Comparison of ENCODE assay signal across 1 cellular context in the genomic region with DNA sequence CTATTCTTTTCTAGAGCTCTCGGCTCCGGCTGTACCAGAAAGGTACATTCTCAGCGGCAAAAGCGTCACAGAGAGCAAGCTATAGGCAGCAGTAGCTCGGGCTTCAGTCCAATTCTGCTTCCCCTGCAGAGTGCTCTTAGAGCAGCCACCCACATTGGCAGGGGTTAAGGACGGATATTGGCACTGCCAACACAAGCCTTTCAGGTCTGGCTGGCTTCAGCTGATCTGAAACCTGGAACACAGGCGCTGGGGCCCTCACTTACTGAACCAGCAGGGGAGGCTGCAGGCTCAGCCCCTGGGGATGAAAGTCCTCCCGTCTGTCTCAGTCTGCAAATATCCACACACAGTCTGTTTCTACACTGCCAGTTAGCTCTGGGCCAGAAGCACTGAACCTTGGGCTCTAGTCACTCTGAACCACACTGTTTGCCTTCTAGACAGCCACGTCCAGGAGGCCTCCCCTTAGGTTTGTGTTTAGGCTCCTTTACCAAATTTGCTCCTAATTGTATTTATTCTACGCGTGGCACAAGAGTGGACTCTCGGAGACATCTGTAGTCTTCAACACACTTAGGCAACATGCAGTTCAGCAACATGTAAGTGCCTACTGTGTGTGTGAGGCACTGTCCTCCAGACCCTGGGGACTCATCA.
A peak's percentile ranks its signal among the peaks of the same experiment; 100 is the strongest.
TF ChIP-seq lines count a peak whose summit lies in the region.

No MANE protein-coding gene starts in this region.

TF ChIP-seq in HepG2, 621 proteins besides CTCF, POLR2A, EP300 and RAD21 (continued from another document and continues in another):
- TF ChIP-seq, protein P1, sequence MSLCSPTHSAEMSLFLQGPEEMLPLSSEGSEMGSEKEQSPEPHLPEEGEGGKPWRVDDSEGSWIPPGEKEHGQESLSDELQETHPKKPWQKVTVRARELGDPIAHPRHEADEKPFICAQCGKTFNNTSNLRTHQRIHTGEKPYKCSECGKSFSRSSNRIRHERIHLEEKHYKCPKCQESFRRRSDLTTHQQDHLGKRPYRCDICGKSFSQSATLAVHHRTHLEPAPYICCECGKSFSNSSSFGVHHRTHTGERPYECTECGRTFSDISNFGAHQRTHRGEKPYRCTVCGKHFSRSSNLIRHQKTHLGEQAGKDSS (CRISPR knock-in tag; IDR thresholded peaks at IDR 0.05; ENCODE audit: borderline replicate concordance, low read depth) = peak; percentile 81; the same call in 1 of the 2 replicates
- TF ChIP-seq RXRB (CRISPR knock-in tag; IDR thresholded peaks at IDR 0.05; ENCODE audit: borderline replicate concordance) (peak; percentile 71), SMC3 (IDR thresholded peaks at IDR 0.05; ENCODE audit: low read length) (peak; percentile 98), ZNF850 (CRISPR knock-in tag; conservative IDR thresholded peaks at IDR 0.05) (no peak), ZKSCAN5 (CRISPR knock-in tag; IDR thresholded peaks at IDR 0.05) (no peak), ZNF766 (CRISPR knock-in tag; IDR thresholded peaks at IDR 0.05; ENCODE audit: borderline replicate concordance) (no peak), ATF7 (IDR thresholded peaks at IDR 0.05) (no peak), ATF7 (CRISPR knock-in tag; IDR thresholded peaks at IDR 0.05) (0 out of 2 replicates have a peak, but pooled peaks have one; percentile 46), ERF (CRISPR knock-in tag; IDR thresholded peaks at IDR 0.05) (peak; percentile 80), SKI (IDR thresholded peaks at IDR 0.05; ENCODE audit: partially characterized antibody) (peak; percentile 82), MIXL1 (CRISPR knock-in tag; IDR thresholded peaks at IDR 0.05) (0 out of 2 replicates have a peak, but pooled peaks have one; percentile 42), FOXK2 (IDR thresholded peaks at IDR 0.05) (no peak), KLF15 (CRISPR knock-in tag; IDR thresholded peaks at IDR 0.05; ENCODE audit: borderline replicate concordance) (no peak), NR2F6 (IDR thresholded peaks at IDR 0.05) (peak; percentile 30; the same call in 1 of the 2 replicates), NR2F6 (CRISPR knock-in tag; IDR thresholded peaks at IDR 0.05) (peak; percentile 47; the same call in 1 of the 2 replicates), JUND (CRISPR knock-in tag; IDR thresholded peaks at IDR 0.05) (0 out of 2 replicates have a peak, but pooled peaks have one; percentile 27), ZNF550 (CRISPR knock-in tag; IDR thresholded peaks at IDR 0.05; ENCODE audit: borderline replicate concordance) (no peak), PHF8 (CRISPR knock-in tag; IDR thresholded peaks at IDR 0.05) (0 out of 2 replicates have a peak, but pooled peaks have one; percentile 41), IRX3 (CRISPR knock-in tag; IDR thresholded peaks at IDR 0.05; ENCODE audit: borderline replicate concordance, low read depth) (no peak), ZNF747 (CRISPR knock-in tag; IDR thresholded peaks at IDR 0.05; ENCODE audit: borderline replicate concordance) (0 out of 2 replicates have a peak, but pooled peaks have one; percentile 40), JDP2 (CRISPR knock-in tag; IDR thresholded peaks at IDR 0.05; ENCODE audit: borderline replicate concordance) (no peak), ZBTB38 (CRISPR knock-in tag; IDR thresholded peaks at IDR 0.05) (peak; percentile 65; the same call in 1 of the 2 replicates), SALL1 (CRISPR knock-in tag; IDR thresholded peaks at IDR 0.05) (peak; percentile 91), RCOR2 (CRISPR knock-in tag; IDR thresholded peaks at IDR 0.05) (peak; percentile 56; the same call in 1 of the 2 replicates), NONO (IDR thresholded peaks at IDR 0.05) (no peak), NONO (CRISPR knock-in tag; conservative IDR thresholded peaks at IDR 0.05) (peak; percentile 66), KAT2B (IDR thresholded peaks at IDR 0.05; ENCODE audit: borderline replicate concordance, low read depth, low read length) (no peak), MAZ (IDR thresholded peaks at IDR 0.05; ENCODE audit: borderline replicate concordance, low read depth, low read length) (peak; percentile 58; the same call in 1 of the 2 replicates), MAZ (CRISPR knock-in tag; IDR thresholded peaks at IDR 0.05; ENCODE audit: low read depth) (no peak), ZNF383 (CRISPR knock-in tag; IDR thresholded peaks at IDR 0.05; ENCODE audit: borderline replicate concordance) (no peak), TOPORS (CRISPR knock-in tag; IDR thresholded peaks at IDR 0.05) (no peak)
- TF ChIP-seq, protein P2, sequence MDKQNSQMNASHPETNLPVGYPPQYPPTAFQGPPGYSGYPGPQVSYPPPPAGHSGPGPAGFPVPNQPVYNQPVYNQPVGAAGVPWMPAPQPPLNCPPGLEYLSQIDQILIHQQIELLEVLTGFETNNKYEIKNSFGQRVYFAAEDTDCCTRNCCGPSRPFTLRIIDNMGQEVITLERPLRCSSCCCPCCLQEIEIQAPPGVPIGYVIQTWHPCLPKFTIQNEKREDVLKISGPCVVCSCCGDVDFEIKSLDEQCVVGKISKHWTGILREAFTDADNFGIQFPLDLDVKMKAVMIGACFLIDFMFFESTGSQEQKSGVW (CRISPR knock-in tag; IDR thresholded peaks at IDR 0.05; ENCODE audit: borderline replicate concordance) = no peak
- TF ChIP-seq, protein P3, sequence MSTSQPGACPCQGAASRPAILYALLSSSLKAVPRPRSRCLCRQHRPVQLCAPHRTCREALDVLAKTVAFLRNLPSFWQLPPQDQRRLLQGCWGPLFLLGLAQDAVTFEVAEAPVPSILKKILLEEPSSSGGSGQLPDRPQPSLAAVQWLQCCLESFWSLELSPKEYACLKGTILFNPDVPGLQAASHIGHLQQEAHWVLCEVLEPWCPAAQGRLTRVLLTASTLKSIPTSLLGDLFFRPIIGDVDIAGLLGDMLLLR (CRISPR knock-in tag; IDR thresholded peaks at IDR 0.05) = no peak
- TF ChIP-seq, protein P4, sequence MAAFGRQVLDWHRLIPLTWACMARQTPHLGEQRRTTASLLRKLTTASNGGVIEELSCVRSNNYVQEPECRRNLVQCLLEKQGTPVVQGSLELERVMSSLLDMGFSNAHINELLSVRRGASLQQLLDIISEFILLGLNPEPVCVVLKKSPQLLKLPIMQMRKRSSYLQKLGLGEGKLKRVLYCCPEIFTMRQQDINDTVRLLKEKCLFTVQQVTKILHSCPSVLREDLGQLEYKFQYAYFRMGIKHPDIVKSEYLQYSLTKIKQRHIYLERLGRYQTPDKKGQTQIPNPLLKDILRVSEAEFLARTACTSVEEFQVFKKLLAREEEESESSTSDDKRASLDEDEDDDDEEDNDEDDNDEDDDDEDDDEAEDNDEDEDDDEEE (CRISPR knock-in tag; IDR thresholded peaks at IDR 0.05) = no peak
- TF ChIP-seq, protein P5, sequence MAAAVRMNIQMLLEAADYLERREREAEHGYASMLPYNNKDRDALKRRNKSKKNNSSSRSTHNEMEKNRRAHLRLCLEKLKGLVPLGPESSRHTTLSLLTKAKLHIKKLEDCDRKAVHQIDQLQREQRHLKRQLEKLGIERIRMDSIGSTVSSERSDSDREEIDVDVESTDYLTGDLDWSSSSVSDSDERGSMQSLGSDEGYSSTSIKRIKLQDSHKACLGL (CRISPR knock-in tag; IDR thresholded peaks at IDR 0.05) = no peak
- TF ChIP-seq, protein P6, sequence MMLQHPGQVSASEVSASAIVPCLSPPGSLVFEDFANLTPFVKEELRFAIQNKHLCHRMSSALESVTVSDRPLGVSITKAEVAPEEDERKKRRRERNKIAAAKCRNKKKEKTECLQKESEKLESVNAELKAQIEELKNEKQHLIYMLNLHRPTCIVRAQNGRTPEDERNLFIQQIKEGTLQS (CRISPR knock-in tag; IDR thresholded peaks at IDR 0.05) = 0 out of 2 replicates have a peak, but pooled peaks have one; percentile 29
- TF ChIP-seq, protein P7, sequence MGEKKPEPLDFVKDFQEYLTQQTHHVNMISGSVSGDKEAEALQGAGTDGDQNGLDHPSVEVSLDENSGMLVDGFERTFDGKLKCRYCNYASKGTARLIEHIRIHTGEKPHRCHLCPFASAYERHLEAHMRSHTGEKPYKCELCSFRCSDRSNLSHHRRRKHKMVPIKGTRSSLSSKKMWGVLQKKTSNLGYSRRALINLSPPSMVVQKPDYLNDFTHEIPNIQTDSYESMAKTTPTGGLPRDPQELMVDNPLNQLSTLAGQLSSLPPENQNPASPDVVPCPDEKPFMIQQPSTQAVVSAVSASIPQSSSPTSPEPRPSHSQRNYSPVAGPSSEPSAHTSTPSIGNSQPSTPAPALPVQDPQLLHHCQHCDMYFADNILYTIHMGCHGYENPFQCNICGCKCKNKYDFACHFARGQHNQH (CRISPR knock-in tag; IDR thresholded peaks at IDR 0.05) = peak; percentile 76; the same call in 1 of the 2 replicates
- TF ChIP-seq, protein P8, sequence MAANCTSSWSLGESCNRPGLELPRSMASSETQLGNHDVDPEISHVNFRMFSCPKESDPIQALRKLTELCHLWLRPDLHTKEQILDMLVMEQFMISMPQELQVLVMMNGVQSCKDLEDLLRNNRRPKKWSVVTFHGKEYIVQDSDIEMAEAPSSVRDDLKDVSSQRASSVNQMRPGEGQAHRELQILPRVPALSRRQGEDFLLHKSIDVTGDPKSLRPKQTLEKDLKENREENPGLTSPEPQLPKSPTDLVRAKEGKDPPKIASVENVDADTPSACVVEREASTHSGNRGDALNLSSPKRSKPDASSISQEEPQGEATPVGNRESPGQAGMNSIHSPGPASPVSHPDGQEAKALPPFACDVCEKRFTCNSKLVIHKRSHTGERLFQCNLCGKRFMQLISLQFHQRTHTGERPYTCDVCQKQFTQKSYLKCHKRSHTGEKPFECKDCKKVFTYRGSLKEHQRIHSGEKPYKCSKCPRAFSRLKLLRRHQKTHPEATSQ (CRISPR knock-in tag; IDR thresholded peaks at IDR 0.05; ENCODE audit: borderline replicate concordance) = no peak
- TF ChIP-seq, protein P9, sequence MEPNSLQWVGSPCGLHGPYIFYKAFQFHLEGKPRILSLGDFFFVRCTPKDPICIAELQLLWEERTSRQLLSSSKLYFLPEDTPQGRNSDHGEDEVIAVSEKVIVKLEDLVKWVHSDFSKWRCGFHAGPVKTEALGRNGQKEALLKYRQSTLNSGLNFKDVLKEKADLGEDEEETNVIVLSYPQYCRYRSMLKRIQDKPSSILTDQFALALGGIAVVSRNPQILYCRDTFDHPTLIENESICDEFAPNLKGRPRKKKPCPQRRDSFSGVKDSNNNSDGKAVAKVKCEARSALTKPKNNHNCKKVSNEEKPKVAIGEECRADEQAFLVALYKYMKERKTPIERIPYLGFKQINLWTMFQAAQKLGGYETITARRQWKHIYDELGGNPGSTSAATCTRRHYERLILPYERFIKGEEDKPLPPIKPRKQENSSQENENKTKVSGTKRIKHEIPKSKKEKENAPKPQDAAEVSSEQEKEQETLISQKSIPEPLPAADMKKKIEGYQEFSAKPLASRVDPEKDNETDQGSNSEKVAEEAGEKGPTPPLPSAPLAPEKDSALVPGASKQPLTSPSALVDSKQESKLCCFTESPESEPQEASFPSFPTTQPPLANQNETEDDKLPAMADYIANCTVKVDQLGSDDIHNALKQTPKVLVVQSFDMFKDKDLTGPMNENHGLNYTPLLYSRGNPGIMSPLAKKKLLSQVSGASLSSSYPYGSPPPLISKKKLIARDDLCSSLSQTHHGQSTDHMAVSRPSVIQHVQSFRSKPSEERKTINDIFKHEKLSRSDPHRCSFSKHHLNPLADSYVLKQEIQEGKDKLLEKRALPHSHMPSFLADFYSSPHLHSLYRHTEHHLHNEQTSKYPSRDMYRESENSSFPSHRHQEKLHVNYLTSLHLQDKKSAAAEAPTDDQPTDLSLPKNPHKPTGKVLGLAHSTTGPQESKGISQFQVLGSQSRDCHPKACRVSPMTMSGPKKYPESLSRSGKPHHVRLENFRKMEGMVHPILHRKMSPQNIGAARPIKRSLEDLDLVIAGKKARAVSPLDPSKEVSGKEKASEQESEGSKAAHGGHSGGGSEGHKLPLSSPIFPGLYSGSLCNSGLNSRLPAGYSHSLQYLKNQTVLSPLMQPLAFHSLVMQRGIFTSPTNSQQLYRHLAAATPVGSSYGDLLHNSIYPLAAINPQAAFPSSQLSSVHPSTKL (CRISPR knock-in tag; IDR thresholded peaks at IDR 0.05) = peak; percentile 64
- TF ChIP-seq, protein P10, sequence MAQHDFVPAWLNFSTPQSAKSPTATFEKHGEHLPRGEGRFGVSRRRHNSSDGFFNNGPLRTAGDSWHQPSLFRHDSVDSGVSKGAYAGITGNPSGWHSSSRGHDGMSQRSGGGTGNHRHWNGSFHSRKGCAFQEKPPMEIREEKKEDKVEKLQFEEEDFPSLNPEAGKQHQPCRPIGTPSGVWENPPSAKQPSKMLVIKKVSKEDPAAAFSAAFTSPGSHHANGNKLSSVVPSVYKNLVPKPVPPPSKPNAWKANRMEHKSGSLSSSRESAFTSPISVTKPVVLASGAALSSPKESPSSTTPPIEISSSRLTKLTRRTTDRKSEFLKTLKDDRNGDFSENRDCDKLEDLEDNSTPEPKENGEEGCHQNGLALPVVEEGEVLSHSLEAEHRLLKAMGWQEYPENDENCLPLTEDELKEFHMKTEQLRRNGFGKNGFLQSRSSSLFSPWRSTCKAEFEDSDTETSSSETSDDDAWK (CRISPR knock-in tag; IDR thresholded peaks at IDR 0.05) = no peak
- TF ChIP-seq, protein P11, sequence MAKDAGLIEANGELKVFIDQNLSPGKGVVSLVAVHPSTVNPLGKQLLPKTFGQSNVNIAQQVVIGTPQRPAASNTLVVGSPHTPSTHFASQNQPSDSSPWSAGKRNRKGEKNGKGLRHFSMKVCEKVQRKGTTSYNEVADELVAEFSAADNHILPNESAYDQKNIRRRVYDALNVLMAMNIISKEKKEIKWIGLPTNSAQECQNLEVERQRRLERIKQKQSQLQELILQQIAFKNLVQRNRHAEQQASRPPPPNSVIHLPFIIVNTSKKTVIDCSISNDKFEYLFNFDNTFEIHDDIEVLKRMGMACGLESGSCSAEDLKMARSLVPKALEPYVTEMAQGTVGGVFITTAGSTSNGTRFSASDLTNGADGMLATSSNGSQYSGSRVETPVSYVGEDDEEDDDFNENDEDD (CRISPR knock-in tag; IDR thresholded peaks at IDR 0.05; ENCODE audit: borderline replicate concordance) = no peak
